Comparison of ENCODE assay signal across 9 cellular contexts in genomic region chr4:186936496-186937375, GRCh38.
DNase-seq lines count a peak whose midpoint lies in the region; ATAC-seq and TF ChIP-seq lines count a peak whose summit lies in the region.
"Had no signal": no experiment of that assay in that cellular context is flagged by ENCODE, and none has a peak within 500 bp of the region (broad histone marks: within the 10 kb centered on the region; RNA-seq: fewer than 3 reads in every experiment).

No MANE protein-coding gene starts in this region.

- H3K27me3 ChIP-seq in transverse colon = no peaks in the 10 kb centered on the region

- intact Hi-C loops in transverse colon (cut with DNase I; ENCODE audit: low total_unique reads) (no loop called here), posterior vena cava (cut with DNase I) (loop anchor here in 1 of 2 donors (10.0 kb wide), 1 partner anchor 272 kb away; no protein-coding TSS in a partner anchor)

- TF ChIP-seq CTCF in LNCaP clone FGC (IDR thresholded peaks at IDR 0.05; ENCODE audit: control insufficient read depth, extremely low read depth, insufficient read depth) = 0 out of 2 replicates have a peak, but pooled peaks have one; percentile 5
- peak in 4 of 5 experiments; percentile 32 to 74 (median 49) for TF ChIP-seq CTCF in transverse colon (IDR thresholded peaks at IDR 0.05)

- no peak for DNase-seq in LNCaP clone FGC (ENCODE audit: low read depth)
- peak; percentile 7 for DNase-seq in brain pericyte (ENCODE audit: low read depth, low spot score)
- DNase-seq in kidney tubule cell (ENCODE audit: low spot score) = peak; percentile 96
- DNase-seq in transverse colon = no peak
- no peak for DNase-seq in cerebellum (ENCODE audit: low spot score)
- no peak for DNase-seq in posterior vena cava (ENCODE audit: low spot score)
- DNase-seq: cerebellar nuclear complex, posterior cingulate gyrus had no signal

- 9 to 18% methylated on average over 9 of the region's 9 CpGs for WGBS in transverse colon (ENCODE audit: low coverage in 1 of 2), 2 donors

- no peaks in the 10 kb centered on the region for H3K9me3 ChIP-seq in transverse colon

- no peak for ATAC-seq in HG02938 (IDR thresholded peaks at IDR 0.05; ENCODE audit: unreplicated experiment)

- TF ChIP-seq POLR2A in transverse colon (IDR thresholded peaks at IDR 0.05) = peak; percentile 37

- no peaks in the 10 kb centered on the region for H3K36me3 ChIP-seq in transverse colon

- TF ChIP-seq EP300 in transverse colon (IDR thresholded peaks at IDR 0.05; ENCODE audit: low read depth) = peak; percentile 72

- H3K4me3 ChIP-seq in LNCaP clone FGC (ENCODE audit: low read depth, low read length) (no peak overlapping the region), transverse colon (peak overlapping the region in 1 of 4 donors; percentile 28)

- in situ Hi-C loops in transverse colon (cut with MboI; ENCODE audit: low pct_ligation_motif_present in 1 of 4, low pct_unique_long_range_greater_than_20kb in 1 of 4, low sequenced_read_pairs in 3 of 4) = loop anchor here (25.0 kb wide), 1 partner anchor 199 kb away; no protein-coding TSS in a partner anchor

- peak overlapping the region; percentile 74 to 88 (median 84) for H3K27ac ChIP-seq in transverse colon

- H3K4me1 ChIP-seq in transverse colon = peaks cover 13 to 62% (median 47%) of the 10 kb centered on the region in 4 donors

Comparison
In these comparisons a context has a peak if more than half of its experiments do, and no peak if none do; other contexts are left out.
1. DNase-seq: peak in brain pericyte (single experiment) and kidney tubule cell (single experiment); none in LNCaP clone FGC (single experiment), transverse colon (single experiment), cerebellum (single experiment) and posterior vena cava (single experiment).